In genomic region chr3:129600348-129600747, GRCh38 we compare ENCODE assay signal across 20 cellular contexts. TPM values are rescaled to one million over a fixed set of nuclear protein-coding genes. Genes with fewer than 3 reads are reported as not detected.
A peak's percentile ranks its signal among the peaks of the same experiment; 100 is the strongest.
DNase-seq lines count a peak whose midpoint lies in the region; FAIRE-seq and TF ChIP-seq lines count a peak whose summit lies in the region.
"Had no signal": no experiment of that assay in that cellular context is flagged by ENCODE, and none has a peak within 500 bp of the region (broad histone marks: within the 10 kb centered on the region; RNA-seq: fewer than 3 reads in every experiment).

No MANE protein-coding gene starts in this region.

- 98% methylated on average over 2 of the region's 2 CpGs for whole genome bisulfite sequencing in prostate gland

- peaks cover 94% of the 10 kb centered on the region for H3K4me1 Mint-ChIP-seq in osteocyte (ENCODE audit: unreplicated experiment)

- POLR2A ChIA-PET in endothelial cell of umbilical vein (lab: Charles Lee): no interaction called here

- CTCF ChIA-PET in endothelial cell of umbilical vein (lab: Charles Lee): interaction anchor here (1.0 to 1.6 kb wide), 4 partner anchors 12 to 110 kb away, joined by 3 to 14 read pairs (median 3); no protein-coding TSS in a partner anchor

- TF ChIP-seq POLR2A in endothelial cell of umbilical vein (IDR thresholded peaks at IDR 0.05; ENCODE audit: low read depth, low read length) (no peak), prostate gland (IDR thresholded peaks at IDR 0.05) (no peak)

- TF ChIP-seq CTCF in right atrium auricular region (IDR thresholded peaks at IDR 0.05): no peak
- no peak for TF ChIP-seq CTCF in endothelial cell of umbilical vein (IDR thresholded peaks at IDR 0.05; ENCODE audit: extremely low read depth in 1 of 2, insufficient read depth in 1 of 2, low read depth in 1 of 2, low read length in 2 of 2)
- TF ChIP-seq CTCF in osteocyte (IDR thresholded peaks at IDR 0.05): no peak
- TF ChIP-seq CTCF in prostate gland (IDR thresholded peaks at IDR 0.05): no peak

- peak overlapping the region; percentile 34 for H3K4me3 Mint-ChIP-seq in osteocyte (ENCODE audit: unreplicated experiment)
- H3K4me3 Mint-ChIP-seq: activated naive CD8-positive, alpha-beta T cell treated with anti-CD3 and anti-CD28 coated beads, Interleukin-2, amount 50 U/mL, for 24 hours; activated T-cell treated with anti-CD3 and anti-CD28 coated beads, Interleukin-2, amount 50 U/mL, for 24 hours; T-cell had no signal

- H3K36me3 Mint-ChIP-seq in osteocyte (ENCODE audit: unreplicated experiment): no peaks in the 10 kb centered on the region
- H3K36me3 Mint-ChIP-seq: T-cell had no signal

- no peaks in the 10 kb centered on the region for H4K20me1 ChIP-seq in endothelial cell of umbilical vein (replicated peaks; ENCODE audit: control insufficient read depth, extremely low read depth, insufficient read depth, low read length)

- BruUV-seq in endothelial cell of umbilical vein (replicated peaks; lab: Mats Ljungman, UMichigan): no TSS peak

- peaks cover 0 to 95% of the 10 kb centered on the region in 2 donors for H3K4me1 ChIP-seq in right atrium auricular region
- peaks cover 73% of the 10 kb centered on the region for H3K4me1 ChIP-seq in endothelial cell of umbilical vein (ENCODE audit: control insufficient read depth, extremely low read depth, insufficient read depth, low read length)
- H3K4me1 ChIP-seq in prostate gland (replicated peaks): peaks cover 3% of the 10 kb centered on the region

- no peaks in the 10 kb centered on the region for H3K9me3 ChIP-seq in right atrium auricular region
- H3K9me3 ChIP-seq in endothelial cell of umbilical vein (replicated peaks; ENCODE audit: control insufficient read depth, insufficient read depth, low read length): no peaks in the 10 kb centered on the region
- no peaks in the 10 kb centered on the region for H3K9me3 ChIP-seq in prostate gland
- H3K9me3 ChIP-seq: MG63 had no signal

- H2AFZ ChIP-seq in endothelial cell of umbilical vein (ENCODE audit: low read depth, low read length): no peak overlapping the region

- H3K27me3 ChIP-seq in right atrium auricular region (no peaks in the 10 kb centered on the region), endothelial cell of umbilical vein (ENCODE audit: control insufficient read depth in 2 of 2, insufficient read depth in 2 of 2, low read length in 2 of 2) (no peaks in the 10 kb centered on the region), prostate gland (replicated peaks; ENCODE audit: insufficient read depth) (no peaks in the 10 kb centered on the region)
- H3K27me3 ChIP-seq: MG63 had no signal

- H3K4me3 ChIP-seq in right atrium auricular region (peak overlapping the region in 1 of 2 donors; percentile 4), endothelial cell of umbilical vein (replicated peaks in 1 of 3; ENCODE audit: insufficient read depth in 1 of 3, low read depth in 1 of 3, low read length in 3 of 3) (peak overlapping the region in 1 of 3 experiments; percentile 1), prostate gland (no peak overlapping the region)
- H3K4me3 ChIP-seq: MG63 had no signal

- H3K9ac ChIP-seq in endothelial cell of umbilical vein (replicated peaks; ENCODE audit: extremely low read depth, insufficient read depth, low read length): peak overlapping the region; percentile 69

- peak overlapping the region; percentile 99 for H3K27ac Mint-ChIP-seq in osteocyte (ENCODE audit: unreplicated experiment)
- H3K27ac Mint-ChIP-seq: activated naive CD8-positive, alpha-beta T cell treated with anti-CD3 and anti-CD28 coated beads, Interleukin-2, amount 50 U/mL, for 24 hours; activated T-cell treated with anti-CD3 and anti-CD28 coated beads, Interleukin-2, amount 50 U/mL, for 24 hours had no signal

- dilution Hi-C loops in endothelial cell of umbilical vein (cut with MboI; ENCODE audit: extremely low pct_ligation_motif_present, low sequenced_read_pairs): no loop called here

- H3K79me2 ChIP-seq in endothelial cell of umbilical vein (ENCODE audit: control insufficient read depth, insufficient read depth, low read length): peaks cover 96% of the 10 kb centered on the region

- no peaks in the 10 kb centered on the region for H3K9me1 ChIP-seq in endothelial cell of umbilical vein (replicated peaks; ENCODE audit: control insufficient read depth, extremely low read depth, insufficient read depth, low read length)

- H3K27ac ChIP-seq in right atrium auricular region (peak overlapping the region; percentile 87 to 90), endothelial cell of umbilical vein (ENCODE audit: insufficient read depth, low read depth, low read length) (peak overlapping the region; percentile 91), prostate gland (peak overlapping the region in 1 of 2 donors; percentile 35)

- no peak for DNase-seq in right atrium auricular region (ENCODE audit: low spot score)
- no peak for DNase-seq in cardiac septum (ENCODE audit: low spot score)
- no peak for DNase-seq in endothelial cell of umbilical vein (ENCODE audit: low read depth, low spot score)
- no peak for DNase-seq in osteocyte (ENCODE audit: extremely low spot score, unreplicated experiment)
- DNase-seq in GM19239 (ENCODE audit: insufficient read length, low spot score): no peak
- no peak for DNase-seq in NCI-H1930 (lab: John Stamatoyannopoulos, UW)
- DNase-seq in prostate gland (ENCODE audit: low spot score): no peak
- no peak for DNase-seq in iPS-NIHi7 (ENCODE audit: extremely low spot score)
- DNase-seq: ACHN; activated CD4-positive, alpha-beta T cell treated with anti-CD3 and anti-CD28 coated beads for 4 hours; activated naive CD8-positive, alpha-beta T cell treated with anti-CD3 and anti-CD28 coated beads, Interleukin-2, amount 50 U/mL, for 24 hours; activated T-cell treated with anti-CD3 and anti-CD28 coated beads, Interleukin-2, amount 50 U/mL, for 24 hours; H7; MG63; NCI-H2081 treated with DMSO at 0.1 percent for 48 hours; RPMI8226; stimulated activated CD4-positive, alpha-beta T cell treated with anti-CD3 and anti-CD28 coated beads, Interleukin-4, amount 100 ng/mL, for 24 hours; T-cell had no signal

- peak overlapping the region; percentile 27 for H3K4me2 ChIP-seq in endothelial cell of umbilical vein (ENCODE audit: insufficient read depth, low read length)

- intact Hi-C loops in cardiac septum (cut with DNase I) (loop anchor here (10.0 kb wide), 1 partner anchor 216 kb away; no protein-coding TSS in a partner anchor), endothelial cell of umbilical vein (cut with micrococcal nuclease) (no loop called here), prostate gland (cut with DNase I) (no loop called here)

- H3K27me3 Mint-ChIP-seq in osteocyte (ENCODE audit: unreplicated experiment): no peaks in the 10 kb centered on the region

- FAIRE-seq in endothelial cell of umbilical vein (lab: Jason Lieb, UNC): no peak
- FAIRE-seq in GM19239 (lab: Jason Lieb, UNC): no peak

- H3K36me3 ChIP-seq in right atrium auricular region: no peaks in the 10 kb centered on the region
- no peaks in the 10 kb centered on the region for H3K36me3 ChIP-seq in endothelial cell of umbilical vein (ENCODE audit: control insufficient read depth in 2 of 2, extremely low read depth in 1 of 2, insufficient read depth in 2 of 2, low read length in 2 of 2)
- no peaks in the 10 kb centered on the region for H3K36me3 ChIP-seq in prostate gland

- H3K9me3 Mint-ChIP-seq in osteocyte (ENCODE audit: unreplicated experiment): no peaks in the 10 kb centered on the region
- H3K9me3 Mint-ChIP-seq: activated naive CD8-positive, alpha-beta T cell treated with anti-CD3 and anti-CD28 coated beads, Interleukin-2, amount 50 U/mL, for 24 hours; activated T-cell treated with anti-CD3 and anti-CD28 coated beads, Interleukin-2, amount 50 U/mL, for 24 hours; T-cell had no signal

TF ChIP-seq in endothelial cell of umbilical vein, 7 proteins besides CTCF, POLR2A, EP300 and RAD21:
- TF ChIP-seq FOS (IDR thresholded peaks at IDR 0.05; ENCODE audit: borderline replicate concordance, insufficient read depth, low read length) (no peak), MYC (IDR thresholded peaks at IDR 0.05; ENCODE audit: low read depth, low read length) (no peak)

RNA-seq across cellular contexts. Expression of gene PLXND1, which starts 6.1 kb away (rescaled TPM):
- total RNA-seq in right atrium auricular region (10 to 100 TPM; 44.5 to 93.1 TPM), cardiac septum (54.8 TPM), endothelial cell of umbilical vein (834 and 860 TPM in 2 replicates), osteocyte (316 and 358 TPM in 2 replicates), prostate gland (10 to 100 TPM; 19.7 to 83.6 TPM)
- polyA plus RNA-seq in endothelial cell of umbilical vein: 300 and 332 TPM in 2 replicates
- 436 and 495 TPM in 2 replicates for polyA plus RNA-seq in endothelial cell of umbilical vein (2011; cell fraction: cytosol; rRNA removed)
- 1,145 and 1,490 TPM in 2 replicates for polyA plus RNA-seq in endothelial cell of umbilical vein (2011; cell fraction: nucleus; rRNA removed)
- 463 and 559 TPM in 2 replicates for polyA plus RNA-seq in endothelial cell of umbilical vein (2012)
- polyA minus RNA-seq in endothelial cell of umbilical vein: 583 and 647 TPM in 2 replicates
- polyA minus RNA-seq in endothelial cell of umbilical vein (2011; cell fraction: cytosol; rRNA and poly(A)+ RNA removed): 21.9 TPM
- 454 and 479 TPM in 2 replicates for polyA minus RNA-seq in endothelial cell of umbilical vein (2011; cell fraction: nucleus; rRNA and poly(A)+ RNA removed)

RNA-seq across cellular contexts. Expression of gene H1-8, which starts 57.4 kb away (rescaled TPM):
- total RNA-seq in right atrium auricular region: not detected
- total RNA-seq in cardiac septum: not detected
- not detected in 2 replicates for total RNA-seq in endothelial cell of umbilical vein
- not detected in 2 replicates for polyA plus RNA-seq in endothelial cell of umbilical vein
- polyA plus RNA-seq in endothelial cell of umbilical vein (2011; cell fraction: cytosol; rRNA removed): not detected in 2 replicates
- not detected in 2 replicates for polyA plus RNA-seq in endothelial cell of umbilical vein (2011; cell fraction: nucleus; rRNA removed)
- not detected in 2 replicates for polyA plus RNA-seq in endothelial cell of umbilical vein (2012)
- not detected in 2 replicates for polyA minus RNA-seq in endothelial cell of umbilical vein
- not detected for polyA minus RNA-seq in endothelial cell of umbilical vein (2011; cell fraction: cytosol; rRNA and poly(A)+ RNA removed)
- not detected in 2 replicates for polyA minus RNA-seq in endothelial cell of umbilical vein (2011; cell fraction: nucleus; rRNA and poly(A)+ RNA removed)
- not detected in 2 replicates for total RNA-seq in osteocyte
- not detected for total RNA-seq in prostate gland
- total RNA-seq: H7, mucosa of gallbladder, renal cortical epithelial cell, T-cell had no signal
